In the genomic region with DNA sequence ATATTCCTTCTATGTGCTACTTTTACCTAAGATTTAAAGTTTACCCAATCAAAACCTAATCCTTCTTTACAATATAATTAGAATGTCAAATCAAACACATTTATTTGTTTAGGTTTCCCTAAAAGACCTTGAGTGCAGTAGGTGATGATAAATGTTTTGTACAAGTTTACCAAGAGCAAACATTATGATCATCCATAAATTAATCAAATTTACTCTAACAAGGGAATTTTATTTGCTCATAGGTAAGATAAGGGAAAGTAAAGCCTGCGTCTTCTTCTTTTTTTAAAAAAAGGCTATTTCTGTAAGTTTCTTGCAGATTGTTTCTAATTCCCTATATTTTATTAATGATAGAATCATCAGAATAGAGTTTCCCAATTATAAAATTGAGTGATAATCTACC, we compare ENCODE assay signal across 24 cellular contexts.
"Had no signal": no experiment of that assay in that cellular context is flagged by ENCODE, and none has a peak within 500 bp of the region (broad histone marks: within the 10 kb centered on the region; RNA-seq: fewer than 3 reads in every experiment).

No MANE protein-coding gene starts in this region.

- H3K9me3 ChIP-seq: ovary, psoas muscle, right lobe of liver, sigmoid colon, thoracic aorta, thyroid gland, vagina had no signal

- H3K27ac ChIP-seq: neural progenitor cell, ovary, parathyroid adenoma, psoas muscle, right lobe of liver, sigmoid colon, stomach, thoracic aorta, thyroid gland, tibial nerve, upper lobe of left lung, vagina had no signal

- H3K4me2 ChIP-seq: neural progenitor cell had no signal

- H3K9ac ChIP-seq: neural progenitor cell, parathyroid adenoma had no signal

- H3K27me3 ChIP-seq: neural progenitor cell, ovary, right lobe of liver, sigmoid colon, thyroid gland, tibial nerve, upper lobe of left lung, vagina had no signal

- ATAC-seq: psoas muscle; right cardiac atrium; right lobe of liver; stimulated activated effector memory CD8-positive, alpha-beta T cell treated with anti-CD3 and anti-CD28 coated beads, Interleukin-12 subunit alpha, Interleukin-12 subunit beta, amount 100 ng/mL, for 72 hours; stimulated activated naive B cell treated with anti-CD40 and anti-IgM and Interleukin-4, amounts not matched to agents 10 μg/mL and 1 μg/mL and 100 μg/mL, for 72 hours had no signal

- H3K4me3 ChIP-seq: neural progenitor cell, ovary, psoas muscle, right lobe of liver, sigmoid colon, stomach, thoracic aorta, thyroid gland, tibial nerve, upper lobe of left lung, vagina had no signal

- H2AFZ ChIP-seq: neural progenitor cell, parathyroid adenoma had no signal

- H3K79me2 ChIP-seq: parathyroid adenoma had no signal

- DNase-seq: occipital lobe; ovary; posterior cingulate gyrus; psoas muscle; right cardiac atrium; right lobe of liver; sigmoid colon; small intestine; stimulated activated CD4-positive, alpha-beta T cell treated with anti-CD3 and anti-CD28 coated beads, Interleukin-15, amount 100 ng/mL, for 24 hours; stimulated activated CD4-positive, alpha-beta T cell treated with anti-CD3 and anti-CD28 coated beads, Interleukin-2, amount 100 ng/mL, for 24 hours; stimulated activated CD4-positive, alpha-beta T cell treated with anti-CD3 and anti-CD28 coated beads, Interleukin-2, amount 100 ng/mL, for 48 hours; stimulated activated CD4-positive, alpha-beta T cell treated with anti-CD3 and anti-CD28 coated beads, Interleukin-4, amount 100 ng/mL, for 24 hours; stimulated activated naive B cell treated with anti-CD40 and anti-IgM and Interleukin-4, amounts not matched to agents 10 μg/mL and 1 μg/mL and 100 μg/mL, for 72 hours; stimulated activated naive CD4-positive, alpha-beta T cell treated with Interleukin-2 at 50 U/mL for 16 hours; stomach; thyroid gland; trophoblast cell; upper lobe of left lung had no signal

- H3K36me3 ChIP-seq: neural progenitor cell, ovary, right lobe of liver, sigmoid colon, stomach, thoracic aorta, thyroid gland, tibial nerve, upper lobe of left lung, vagina had no signal
